In the genomic region with DNA sequence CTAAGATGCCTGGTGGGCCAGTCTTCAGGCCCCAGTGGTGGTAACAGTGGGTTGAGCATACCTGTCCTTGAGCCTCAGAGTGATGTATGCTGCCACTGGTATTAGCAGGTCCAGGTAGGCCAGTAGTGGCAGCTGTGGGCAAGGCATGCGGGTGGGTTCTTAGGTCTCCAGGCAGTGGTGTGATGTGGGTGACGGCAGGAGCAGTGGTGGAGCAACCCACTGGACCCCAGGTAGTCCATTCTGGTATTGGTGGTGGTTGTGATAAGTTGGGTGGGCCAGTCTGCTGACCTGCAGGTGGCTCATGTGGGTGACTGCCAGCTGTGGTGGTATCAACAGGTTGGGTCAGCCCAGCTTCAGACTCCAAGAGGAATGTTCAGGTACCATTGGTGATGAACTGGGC, we compare ENCODE assay signal across 8 cellular contexts.
"Had no signal": no experiment of that assay in that cellular context is flagged by ENCODE, and none has a peak within 500 bp of the region (broad histone marks: within the 10 kb centered on the region; RNA-seq: fewer than 3 reads in every experiment).

No MANE protein-coding gene starts in this region.

- H3K9ac ChIP-seq: GM23248 had no signal

- H2AFZ ChIP-seq: GM23248 had no signal

- H3K4me1 ChIP-seq: HAP-1 had no signal

- H3K36me3 ChIP-seq: HAP-1 had no signal

- DNase-seq: GM23248, GOT3, H7, IMR-90 had no signal

- H3K4me3 ChIP-seq: GM23248, HAP-1, K562 had no signal

- ATAC-seq: HCT116, K562 had no signal

- H3K9me3 ChIP-seq: HAP-1 had no signal

- H3K27ac ChIP-seq: GM23248, HL-60 had no signal
